Comparison of ENCODE assay signal across 28 cellular contexts in the genomic region with DNA sequence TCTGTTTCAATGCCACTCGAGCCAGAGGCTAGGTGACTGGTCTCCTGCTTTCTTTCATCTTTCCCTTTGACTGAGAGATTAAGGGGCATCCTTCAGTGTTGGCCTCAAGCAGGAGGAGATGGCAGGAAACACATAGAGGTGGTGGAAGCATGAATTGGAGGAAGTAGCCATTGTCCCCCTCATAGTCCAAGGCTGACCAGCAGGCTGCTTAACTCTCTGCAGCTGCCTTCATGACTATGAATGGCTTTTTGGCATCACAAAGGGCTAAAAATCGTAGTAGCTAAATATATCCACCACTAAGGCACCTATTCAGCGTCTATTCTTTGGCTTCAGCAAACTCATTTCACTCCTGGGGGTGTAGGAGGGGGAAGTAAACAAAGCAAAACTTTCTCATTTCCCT.
"Had no signal": no experiment of that assay in that cellular context is flagged by ENCODE, and none has a peak within 500 bp of the region (broad histone marks: within the 10 kb centered on the region; RNA-seq: fewer than 3 reads in every experiment).

No MANE protein-coding gene starts in this region.

- H3K36me3 Mint-ChIP-seq: activated naive CD4-positive, alpha-beta T cell treated with anti-CD3 and anti-CD28 coated beads, Interleukin-2, amount 50 U/mL, for 24 hours; activated naive CD8-positive, alpha-beta T cell treated with anti-CD3 and anti-CD28 coated beads, Interleukin-2, amount 10 ng/mL, durations not matched to agents 7 days and 5 days had no signal

- H3K27ac Mint-ChIP-seq: activated CD4-positive, alpha-beta T cell treated with anti-CD3 and anti-CD28 coated beads for 36 hours; activated CD4-positive, alpha-beta T cell treated with anti-CD3 and anti-CD28 coated beads, Interleukin-2, amount 10 ng/mL, durations not matched to agents 7 days and 5 days; activated CD8-positive, alpha-beta T cell treated with anti-CD3 and anti-CD28 coated beads, Interleukin-2, amount 10 ng/mL, durations not matched to agents 7 days and 5 days; activated naive CD4-positive, alpha-beta T cell treated with anti-CD3 and anti-CD28 coated beads, Interleukin-2, amount 50 U/mL, for 24 hours; activated naive CD8-positive, alpha-beta T cell treated with anti-CD3 and anti-CD28 coated beads, Interleukin-2, amount 10 ng/mL, durations not matched to agents 7 days and 5 days; activated T-cell treated with anti-CD3 and anti-CD28 coated beads, Interleukin-2, amount 50 U/mL, for 24 hours; activated T-helper 2 cell treated with anti-CD3 and anti-CD28 coated beads, Interferon-gamma antibody, Interleukin-2, Interleukin-4, amounts not matched to agents 10 μg/mL and 5 μg/mL and 100 μg/mL, durations not matched to agents 14 hours and 24 hours and 36 hours had no signal

- H3K36me3 ChIP-seq: ascending aorta, cardiac muscle cell, MG63, SJCRH30, WERI-Rb-1 had no signal

- H3K27me3 ChIP-seq: ascending aorta, cardiac muscle cell, MG63, SJCRH30 had no signal

- H3K4me3 ChIP-seq: ascending aorta, cardiac muscle cell, MG63, SJCRH30, SK-N-MC had no signal

- H3K27ac ChIP-seq: ascending aorta, cardiac muscle cell, SJCRH30, SK-N-MC, WERI-Rb-1 had no signal

- H3K4me1 Mint-ChIP-seq: activated CD4-positive, alpha-beta T cell treated with anti-CD3 and anti-CD28 coated beads for 36 hours; activated CD4-positive, alpha-beta T cell treated with anti-CD3 and anti-CD28 coated beads, Interleukin-2, amount 10 ng/mL, durations not matched to agents 7 days and 5 days; activated naive CD4-positive, alpha-beta T cell treated with anti-CD3 and anti-CD28 coated beads, Interleukin-2, amount 50 U/mL, for 24 hours; activated naive CD8-positive, alpha-beta T cell treated with anti-CD3 and anti-CD28 coated beads, Interleukin-2, amount 10 ng/mL, durations not matched to agents 7 days and 5 days; central memory CD8-positive, alpha-beta T cell had no signal

- H3K9me3 Mint-ChIP-seq: activated CD4-positive, alpha-beta T cell treated with anti-CD3 and anti-CD28 coated beads, Interleukin-2, amount 10 ng/mL, durations not matched to agents 7 days and 5 days; activated naive CD4-positive, alpha-beta T cell treated with anti-CD3 and anti-CD28 coated beads, Interleukin-2, amount 50 U/mL, for 24 hours; activated naive CD8-positive, alpha-beta T cell treated with anti-CD3 and anti-CD28 coated beads, Interleukin-2, amount 10 ng/mL, durations not matched to agents 7 days and 5 days; activated T-cell treated with anti-CD3 and anti-CD28 coated beads, Interleukin-2, amount 50 U/mL, for 24 hours; activated T-helper 2 cell treated with anti-CD3 and anti-CD28 coated beads, Interferon-gamma antibody, Interleukin-2, Interleukin-4, amounts not matched to agents 10 μg/mL and 5 μg/mL and 100 μg/mL, durations not matched to agents 14 hours and 24 hours and 36 hours; central memory CD8-positive, alpha-beta T cell had no signal

- H3K4me1 ChIP-seq: SJCRH30 had no signal

- DNase-seq: activated CD4-positive, alpha-beta T cell treated with anti-CD3 and anti-CD28 coated beads for 36 hours; activated CD4-positive, alpha-beta T cell treated with anti-CD3 and anti-CD28 coated beads, Interleukin-2, amount 10 ng/mL, durations not matched to agents 7 days and 5 days; activated CD4-positive, alpha-beta T cell treated with anti-CD3 and anti-CD28 coated beads, Interleukin-2, amount 50 U/mL, for 48 hours; activated CD8-positive, alpha-beta T cell treated with anti-CD3 and anti-CD28 coated beads, Interleukin-2, amount 10 ng/mL, durations not matched to agents 7 days and 5 days; activated gamma-delta T cell; activated naive CD4-positive, alpha-beta T cell treated with Interleukin-2 at 50 U/mL for 16 hours; activated naive CD8-positive, alpha-beta T cell treated with anti-CD3 and anti-CD28 coated beads, Interleukin-2, amount 10 ng/mL, durations not matched to agents 7 days and 5 days; activated T-cell treated with anti-CD3 and anti-CD28 coated beads, Interleukin-2, amount 50 U/mL, for 24 hours; amygdala; Kasumi-1; MG63; MV-4-11; NCI-H1092; NCI-H1436 treated with DMSO at 0.1 percent for 48 hours; NCI-H1694 treated with DMSO at 0.1 percent for 48 hours; NCI-H2029; NCI-H345; NCI-H524 treated with DMSO at 0.1 percent for 48 hours; SHP77; SJCRH30; T1000; WERI-Rb-1 had no signal

- H3K9me3 ChIP-seq: ascending aorta, MG63, SJCRH30 had no signal

- H3K4me3 Mint-ChIP-seq: activated CD4-positive, alpha-beta T cell treated with anti-CD3 and anti-CD28 coated beads for 36 hours; activated CD4-positive, alpha-beta T cell treated with anti-CD3 and anti-CD28 coated beads, Interleukin-2, amount 10 ng/mL, durations not matched to agents 7 days and 5 days; activated CD8-positive, alpha-beta T cell treated with anti-CD3 and anti-CD28 coated beads, Interleukin-2, amount 10 ng/mL, durations not matched to agents 7 days and 5 days; activated naive CD4-positive, alpha-beta T cell treated with anti-CD3 and anti-CD28 coated beads, Interleukin-2, amount 50 U/mL, for 24 hours; activated naive CD8-positive, alpha-beta T cell treated with anti-CD3 and anti-CD28 coated beads, Interleukin-2, amount 10 ng/mL, durations not matched to agents 7 days and 5 days; activated T-cell treated with anti-CD3 and anti-CD28 coated beads, Interleukin-2, amount 50 U/mL, for 24 hours; central memory CD8-positive, alpha-beta T cell had no signal
